Comparison of ENCODE assay signal across 9 cellular contexts in the genomic region with DNA sequence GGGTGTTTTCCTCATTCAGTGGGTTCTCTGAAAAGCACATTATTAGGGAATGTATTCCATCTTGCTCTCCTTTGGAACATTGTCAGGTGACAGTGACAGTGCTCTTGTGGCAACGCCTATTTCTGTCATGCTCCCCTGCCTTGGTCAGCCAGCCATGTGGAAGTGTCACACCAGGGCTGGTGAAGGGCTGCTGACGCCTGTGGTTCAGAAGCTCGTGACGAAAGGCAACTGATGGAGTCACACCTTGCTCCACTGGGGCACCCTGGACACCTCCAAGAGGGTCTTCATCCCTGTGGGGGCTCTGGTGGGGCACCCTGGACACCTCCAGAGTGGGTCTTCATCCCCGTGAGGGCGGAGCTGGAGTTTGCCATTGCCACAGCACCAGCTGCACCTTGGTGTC.
DNase-seq lines count a peak whose midpoint lies in the region; ATAC-seq and TF ChIP-seq lines count a peak whose summit lies in the region.
"Had no signal": no experiment of that assay in that cellular context is flagged by ENCODE, and none has a peak within 500 bp of the region (broad histone marks: within the 10 kb centered on the region; RNA-seq: fewer than 3 reads in every experiment).

No MANE protein-coding gene starts in this region.

- no peak overlapping the region for H3K4me3 ChIP-seq in GM12865 (ENCODE audit: low read depth, low read length)

- ATAC-seq in GM21367 (IDR thresholded peaks at IDR 0.05; ENCODE audit: unreplicated experiment) (peak; percentile 51), HG03460 (IDR thresholded peaks at IDR 0.05; ENCODE audit: unreplicated experiment) (peak; percentile 53)

- intact Hi-C loops in posterior cingulate gyrus (cut with DNase I), result no loop called here

- DNase-seq in GM12865 (ENCODE audit: low read depth) (peak; percentile 83), kidney tubule cell (ENCODE audit: low spot score) (peak; percentile 62), posterior cingulate gyrus (no peak), NCI-H69 (lab: John Stamatoyannopoulos, UW) (no peak), NCI-H526 (lab: John Stamatoyannopoulos, UW) (no peak), GDM1 (lab: John Stamatoyannopoulos, UW) (no peak)
- DNase-seq: stimulated activated CD4-positive, alpha-beta T cell treated with anti-CD3 and anti-CD28 coated beads, Interleukin-2, amount 100 ng/mL, for 48 hours had no signal

- no peak for TF ChIP-seq CTCF in GM12865 (IDR thresholded peaks at IDR 0.05; ENCODE audit: insufficient read depth, low read depth, low read length, missing control alignments)

Comparison
In these comparisons a context has a peak if more than half of its experiments do, and no peak if none do; other contexts are left out.
1. DNase-seq: peak in GM12865 (single experiment) and kidney tubule cell (single experiment); none in posterior cingulate gyrus (0 of 10), NCI-H69 (single experiment), NCI-H526 (0 of 2) and GDM1 (single experiment).